ENCODE assay signal across 21 cellular contexts in the genomic region with DNA sequence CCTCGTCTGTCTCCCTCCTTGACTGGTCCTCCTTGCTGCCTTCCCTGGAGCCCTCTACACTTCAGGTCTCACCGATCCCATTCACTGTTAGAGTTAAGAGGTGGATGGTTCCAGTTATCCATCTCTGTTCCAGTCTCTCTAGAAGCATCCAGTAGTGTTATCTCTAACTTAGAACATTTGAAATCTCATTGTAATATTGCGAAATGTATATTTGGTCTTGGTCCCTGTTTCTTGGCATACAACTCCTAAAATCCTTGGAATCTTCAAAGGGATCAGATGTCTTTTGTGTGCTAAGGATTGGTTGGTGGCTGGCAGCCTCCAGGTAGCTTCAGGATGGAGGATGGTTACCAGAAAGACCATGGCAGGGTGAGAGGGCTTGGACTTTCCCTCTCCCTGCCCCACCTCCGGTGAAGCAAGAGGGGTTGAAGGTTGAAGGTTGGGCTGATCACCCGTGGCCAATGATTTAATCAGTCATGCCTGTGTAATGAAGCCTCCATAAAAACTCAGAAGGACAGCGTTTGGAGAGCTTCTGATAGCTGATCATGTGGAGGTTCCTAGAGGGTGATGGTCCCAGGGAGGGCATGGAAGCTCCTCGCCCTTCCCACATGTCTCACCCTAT. TPM values are rescaled to one million over a fixed set of nuclear protein-coding genes. Genes with fewer than 3 reads are reported as not detected.
DNase-seq lines count a peak whose midpoint lies in the region; ATAC-seq, FAIRE-seq and TF ChIP-seq lines count a peak whose summit lies in the region.
"Had no signal": no experiment of that assay in that cellular context is flagged by ENCODE, and none has a peak within 500 bp of the region (broad histone marks: within the 10 kb centered on the region; RNA-seq: fewer than 3 reads in every experiment).

No MANE protein-coding gene starts in this region.

- CTCF ChIA-PET in HepG2 (lab: Yijun Ruan, JAX; ENCODE audit: low intra/inter-chr PET ratio, low total read pairs): no interaction called here

- H3K36me3 ChIP-seq in HepG2 (replicated peaks in 1 of 2; ENCODE audit: control insufficient read depth in 1 of 2, insufficient read depth in 2 of 2, low read length in 2 of 2) (no peaks in the 10 kb centered on the region), mucosa of descending colon (ENCODE audit: low read depth) (no peaks in the 10 kb centered on the region)
- H3K36me3 ChIP-seq: ascending aorta, gastrocnemius medialis, sigmoid colon, thoracic aorta had no signal

- no peak overlapping the region for H3K9ac ChIP-seq in HepG2 (ENCODE audit: insufficient read depth, low read depth, low read length)

- POLR2A ChIA-PET in HepG2 (lab: Yijun Ruan, JAX): no interaction called here

- FAIRE-seq in HepG2 (lab: Jason Lieb, UNC): no peak
- FAIRE-seq: H54 had no signal

- no peak for TF ChIP-seq EP300 in HepG2 (IDR thresholded peaks at IDR 0.05; ENCODE audit: low read depth in 2 of 2, low read length in 2 of 2)
- TF ChIP-seq EP300 in HepG2 (CRISPR knock-in tag; IDR thresholded peaks at IDR 0.05; ENCODE audit: borderline replicate concordance): no peak

- H3K4me1 ChIP-seq in HepG2 (ENCODE audit: insufficient read depth, low read length) (no peaks in the 10 kb centered on the region), mucosa of descending colon (ENCODE audit: low read depth) (no peaks in the 10 kb centered on the region)
- H3K4me1 ChIP-seq: gastrocnemius medialis, sigmoid colon had no signal

- no TSS peak for BruUV-seq in HepG2 (replicated peaks; lab: Mats Ljungman, UMichigan)

- H3K27me3 ChIP-seq in HepG2 (ENCODE audit: control insufficient read depth in 1 of 2, insufficient read depth in 2 of 2, low read length in 2 of 2): peaks cover 1 to 14% of the 10 kb centered on the region in 2 experiments; a peak in 2 of 5 replicates
- H3K27me3 ChIP-seq: ascending aorta, gastrocnemius medialis, sigmoid colon had no signal

- no peak overlapping the region for H3K27ac ChIP-seq in HepG2 (ENCODE audit: extremely low read length, insufficient read depth, low read length)
- H3K27ac ChIP-seq: ascending aorta, gastrocnemius medialis, sigmoid colon, thoracic aorta had no signal

- WGBS in HepG2 (ENCODE audit: low lambda C conversion rate): 11% methylated on average over 6 of the region's 7 CpGs

- peak overlapping the region; percentile 79 for H3K27ac Mint-ChIP-seq in activated naive CD4-positive, alpha-beta T cell treated with anti-CD3 and anti-CD28 coated beads, Interleukin-2, amount 50 U/mL, for 24 hours
- H3K27ac Mint-ChIP-seq in activated T-helper 1 cell treated with anti-CD3 and anti-CD28 coated beads, Interleukin-12 subunit alpha, Interleukin-12 subunit beta, Interleukin-2, Interleukin-4 antibody, amounts not matched to agents 30 ng/mL and 10 ng/mL and 1 ng/mL, durations not matched to agents 14 hours and 24 hours and 36 hours: peak overlapping the region; percentile 73

- no peak for ATAC-seq in HepG2
- ATAC-seq in mucosa of descending colon: no peak
- ATAC-seq: esophagus mucosa, gastrocnemius medialis had no signal

- in situ Hi-C loops in HepG2 (cut with HindIII; ENCODE audit: extremely low pct_ligation_motif_present, low pct_unique_long_range_greater_than_20kb): no loop called here

- no peaks in the 10 kb centered on the region for H3K79me2 ChIP-seq in HepG2 (ENCODE audit: insufficient read depth, low read length)

- intact Hi-C loops in activated T-helper 1 cell treated with anti-CD3 and anti-CD28 coated beads, Interleukin-12 subunit alpha, Interleukin-12 subunit beta, Interleukin-2, Interleukin-4 antibody, amounts not matched to agents 30 ng/mL and 10 ng/mL and 1 ng/mL, durations not matched to agents 14 hours and 24 hours and 36 hours (cut with micrococcal nuclease): no loop called here
- intact Hi-C loops in HepG2 (cut with micrococcal nuclease; ENCODE audit: unreplicated experiment): no loop called here
- intact Hi-C loops in mucosa of descending colon (cut with DNase I, micrococcal nuclease): no loop called here

- peak overlapping the region; percentile 9 for H3K4me3 Mint-ChIP-seq in activated naive CD4-positive, alpha-beta T cell treated with anti-CD3 and anti-CD28 coated beads, Interleukin-2, amount 50 U/mL, for 24 hours
- H3K4me3 Mint-ChIP-seq in activated T-helper 1 cell treated with anti-CD3 and anti-CD28 coated beads, Interleukin-12 subunit alpha, Interleukin-12 subunit beta, Interleukin-2, Interleukin-4 antibody, amounts not matched to agents 30 ng/mL and 10 ng/mL and 1 ng/mL, durations not matched to agents 14 hours and 24 hours and 36 hours: no peak overlapping the region

- H3K9me3 ChIP-seq in HepG2 (ENCODE audit: low read length): no peaks in the 10 kb centered on the region
- H3K9me3 ChIP-seq in mucosa of descending colon: no peaks in the 10 kb centered on the region
- H3K9me3 ChIP-seq: ascending aorta, gastrocnemius medialis, sigmoid colon, thoracic aorta had no signal

- no peaks in the 10 kb centered on the region for H4K20me1 ChIP-seq in HepG2 (ENCODE audit: insufficient read depth, low read length)

- H3K9me3 Mint-ChIP-seq in activated naive CD4-positive, alpha-beta T cell treated with anti-CD3 and anti-CD28 coated beads, Interleukin-2, amount 50 U/mL, for 24 hours: no peaks in the 10 kb centered on the region
- peaks cover 9% of the 10 kb centered on the region for H3K9me3 Mint-ChIP-seq in activated T-helper 1 cell treated with anti-CD3 and anti-CD28 coated beads, Interleukin-12 subunit alpha, Interleukin-12 subunit beta, Interleukin-2, Interleukin-4 antibody, amounts not matched to agents 30 ng/mL and 10 ng/mL and 1 ng/mL, durations not matched to agents 14 hours and 24 hours and 36 hours

- no peak overlapping the region for H3K4me2 ChIP-seq in HepG2 (ENCODE audit: low read depth, low read length)

- peaks cover 21% of the 10 kb centered on the region for H3K4me1 Mint-ChIP-seq in activated naive CD4-positive, alpha-beta T cell treated with anti-CD3 and anti-CD28 coated beads, Interleukin-2, amount 50 U/mL, for 24 hours
- H3K4me1 Mint-ChIP-seq in activated T-helper 1 cell treated with anti-CD3 and anti-CD28 coated beads, Interleukin-12 subunit alpha, Interleukin-12 subunit beta, Interleukin-2, Interleukin-4 antibody, amounts not matched to agents 30 ng/mL and 10 ng/mL and 1 ng/mL, durations not matched to agents 14 hours and 24 hours and 36 hours (ENCODE audit: low read depth): no peaks in the 10 kb centered on the region

- H3K27me3 Mint-ChIP-seq in activated naive CD4-positive, alpha-beta T cell treated with anti-CD3 and anti-CD28 coated beads, Interleukin-2, amount 50 U/mL, for 24 hours: no peaks in the 10 kb centered on the region
- H3K27me3 Mint-ChIP-seq in activated T-helper 1 cell treated with anti-CD3 and anti-CD28 coated beads, Interleukin-12 subunit alpha, Interleukin-12 subunit beta, Interleukin-2, Interleukin-4 antibody, amounts not matched to agents 30 ng/mL and 10 ng/mL and 1 ng/mL, durations not matched to agents 14 hours and 24 hours and 36 hours (ENCODE audit: insufficient read depth): peaks cover 3% of the 10 kb centered on the region

- no peak overlapping the region for H3K4me3 ChIP-seq in HepG2 (replicated peaks in 1 of 3; ENCODE audit: insufficient read depth in 1 of 3, low read depth in 2 of 3, low read length in 3 of 3)
- H3K4me3 ChIP-seq in mucosa of descending colon: no peak overlapping the region
- H3K4me3 ChIP-seq: ascending aorta, gastrocnemius medialis, sigmoid colon, thoracic aorta had no signal

- no peak for DNase-seq in activated naive CD4-positive, alpha-beta T cell (lab: John Stamatoyannopoulos, UW)
- DNase-seq in activated T-helper 1 cell treated with anti-CD3 and anti-CD28 coated beads, Interleukin-12 subunit alpha, Interleukin-12 subunit beta, Interleukin-2, Interleukin-4 antibody, amounts not matched to agents 30 ng/mL and 10 ng/mL and 1 ng/mL, durations not matched to agents 14 hours and 24 hours and 36 hours (ENCODE audit: low spot score): no peak
- DNase-seq in HepG2 (ENCODE audit: low spot score) (no peak), Kasumi-1 (lab: John Stamatoyannopoulos, UW) (no peak), T1000 (lab: John Stamatoyannopoulos, UW) (no peak), mucosa of descending colon (no peak), CD1c-positive myeloid dendritic cell (ENCODE audit: extremely low spot score) (no peak)
- DNase-seq: activated effector memory CD4-positive, alpha-beta T cell treated with anti-CD3 and anti-CD28 coated beads, Interleukin-2, amount 50 U/mL, for 16 hours; DMS79 treated with DMSO at 0.1 percent for 48 hours; gastrocnemius medialis; KBM-7; NCI-H1694 treated with DMSO at 0.1 percent for 48 hours; NCI-H226; posterior cingulate gyrus; SHP77; sigmoid colon had no signal

- no peak for TF ChIP-seq POLR2A in HepG2 (IDR thresholded peaks at IDR 0.05; ENCODE audit: insufficient read depth in 1 of 2, low read depth in 2 of 2, low read length in 2 of 2)

- no peak for TF ChIP-seq CTCF in HepG2 (CRISPR knock-in tag; IDR thresholded peaks at IDR 0.05)
- TF ChIP-seq CTCF in mucosa of descending colon (IDR thresholded peaks at IDR 0.05): no peak

- no peak overlapping the region for H2AFZ ChIP-seq in HepG2 (ENCODE audit: low read length)

- no peak for TF ChIP-seq RAD21 in HepG2 (CRISPR knock-in tag; IDR thresholded peaks at IDR 0.05)

- no peaks in the 10 kb centered on the region for H3K36me3 Mint-ChIP-seq in activated naive CD4-positive, alpha-beta T cell treated with anti-CD3 and anti-CD28 coated beads, Interleukin-2, amount 50 U/mL, for 24 hours
- H3K36me3 Mint-ChIP-seq in activated T-helper 1 cell treated with anti-CD3 and anti-CD28 coated beads, Interleukin-12 subunit alpha, Interleukin-12 subunit beta, Interleukin-2, Interleukin-4 antibody, amounts not matched to agents 30 ng/mL and 10 ng/mL and 1 ng/mL, durations not matched to agents 14 hours and 24 hours and 36 hours (ENCODE audit: low read depth): no peaks in the 10 kb centered on the region

RNA-seq across cellular contexts. Expression of a gene that starts 59.1 kb away (rescaled TPM):
- 0.34 and 0.44 TPM in 2 replicates for total RNA-seq in activated T-helper 1 cell treated with anti-CD3 and anti-CD28 coated beads, Interleukin-12 subunit alpha, Interleukin-12 subunit beta, Interleukin-2, Interleukin-4 antibody, amounts not matched to agents 30 ng/mL and 10 ng/mL and 1 ng/mL, durations not matched to agents 14 hours and 24 hours and 36 hours
- total RNA-seq in HepG2 (2016; rRNA removed; fragmentation: Illumina TruSeq; extraction: Trizol): 0.04 TPM in 1 of 2 replicates, not detected in the other
- total RNA-seq in HepG2 (2016; cell fraction: cytosol; rRNA removed; fragmentation: Illumina TruSeq; extraction: Trizol; ENCODE audit: low read depth): not detected in 2 replicates
- total RNA-seq in HepG2 (2016; cell fraction: insoluble cytoplasmic fraction; rRNA removed; fragmentation: Illumina TruSeq; extraction: Trizol): 0.04 TPM in 1 of 2 replicates, not detected in the other
- total RNA-seq in HepG2 (2016; cell fraction: membrane; rRNA removed; fragmentation: Illumina TruSeq; extraction: Trizol): not detected in 2 replicates
- 0.09 TPM in 2 replicates for total RNA-seq in HepG2 (2016; cell fraction: nucleus; rRNA removed; fragmentation: Illumina TruSeq; extraction: Trizol)
- 0.03 and 0.05 TPM in 2 replicates for polyA plus RNA-seq in HepG2 (2011; rRNA removed)
- 0.01 and 0.04 TPM in 2 replicates for polyA plus RNA-seq in HepG2 (2011; cell fraction: cytosol; rRNA removed)
- polyA plus RNA-seq in HepG2 (2011; cell fraction: nucleus; rRNA removed): 0.11 and 0.12 TPM in 2 replicates
- polyA plus RNA-seq in HepG2 (2012): 0.04 and 0.13 TPM in 2 replicates
- not detected in 2 replicates for polyA plus RNA-seq in HepG2 (2016; cell fraction: cytosol; fragmentation: Illumina TruSeq; extraction: Trizol; ENCODE audit: low read depth)
- polyA plus RNA-seq in HepG2 (2016; cell fraction: insoluble cytoplasmic fraction; fragmentation: Illumina TruSeq; extraction: Trizol; ENCODE audit: low read depth): not detected in 2 replicates
- 0.02 TPM in 1 of 2 replicates, not detected in the other for polyA plus RNA-seq in HepG2 (2016; cell fraction: membrane; fragmentation: Illumina TruSeq; extraction: Trizol; ENCODE audit: low read depth)
- polyA plus RNA-seq in HepG2 (2016; cell fraction: nucleus; fragmentation: Illumina TruSeq; extraction: Trizol; ENCODE audit: insufficient read depth, low read depth): not detected in 2 replicates
- 0.10 TPM in 1 of 2 replicates, not detected in the other for polyA minus RNA-seq in HepG2 (2011; rRNA and poly(A)+ RNA removed; ENCODE audit: low replicate concordance)
- polyA minus RNA-seq in HepG2 (2011; cell fraction: cytosol; rRNA and poly(A)+ RNA removed): not detected in 2 replicates
- polyA minus RNA-seq in HepG2 (2011; cell fraction: nucleus; rRNA and poly(A)+ RNA removed): 0.12 and 0.13 TPM in 2 replicates
- total RNA-seq in mucosa of descending colon: 10 to 100 TPM in 1 of 3 donors, 1 to 10 TPM in 2; 3.7 to 61.8 (median 4.0) TPM
